1 cellular context compared by ENCODE assay signal in genomic region chr16:88810868-88811599, GRCh38.
A peak's percentile ranks its signal among the peaks of the same experiment; 100 is the strongest.
TF ChIP-seq lines count a peak whose summit lies in the region.

No MANE protein-coding gene starts in this region.

TF ChIP-seq in GM12878, 131 proteins besides CTCF, POLR2A, EP300 and RAD21 (continued from another document):
- TF ChIP-seq USF2 (IDR thresholded peaks at IDR 0.05; ENCODE audit: borderline replicate concordance, low read depth, low read length) = peak; percentile 87
- no peak for TF ChIP-seq SUPT20H (IDR thresholded peaks at IDR 0.05; ENCODE audit: borderline replicate concordance, control insufficient read depth, low read depth, low read length)
- TF ChIP-seq RFX5 (IDR thresholded peaks at IDR 0.05; ENCODE audit: low read depth, low read length) = no peak
- TF ChIP-seq EGR1 (IDR thresholded peaks at IDR 0.05; ENCODE audit: borderline replicate concordance in 1 of 2, low read depth in 2 of 2, low read length in 2 of 2) = peak in 1 of 2 experiments; percentile 46; a peak in 1 of 3 replicates
- no peak for TF ChIP-seq SMAD1 (IDR thresholded peaks at IDR 0.05; ENCODE audit: low read depth, partially characterized antibody)
- peak; percentile 47 for TF ChIP-seq NRF1 (conservative IDR thresholded peaks at IDR 0.05; ENCODE audit: low read depth, low read length)
- TF ChIP-seq HCFC1 (IDR thresholded peaks at IDR 0.05; ENCODE audit: low read length) = peak; percentile 52
- peak; percentile 100 for TF ChIP-seq LARP7 (IDR thresholded peaks at IDR 0.05)
- TF ChIP-seq, protein P1, sequence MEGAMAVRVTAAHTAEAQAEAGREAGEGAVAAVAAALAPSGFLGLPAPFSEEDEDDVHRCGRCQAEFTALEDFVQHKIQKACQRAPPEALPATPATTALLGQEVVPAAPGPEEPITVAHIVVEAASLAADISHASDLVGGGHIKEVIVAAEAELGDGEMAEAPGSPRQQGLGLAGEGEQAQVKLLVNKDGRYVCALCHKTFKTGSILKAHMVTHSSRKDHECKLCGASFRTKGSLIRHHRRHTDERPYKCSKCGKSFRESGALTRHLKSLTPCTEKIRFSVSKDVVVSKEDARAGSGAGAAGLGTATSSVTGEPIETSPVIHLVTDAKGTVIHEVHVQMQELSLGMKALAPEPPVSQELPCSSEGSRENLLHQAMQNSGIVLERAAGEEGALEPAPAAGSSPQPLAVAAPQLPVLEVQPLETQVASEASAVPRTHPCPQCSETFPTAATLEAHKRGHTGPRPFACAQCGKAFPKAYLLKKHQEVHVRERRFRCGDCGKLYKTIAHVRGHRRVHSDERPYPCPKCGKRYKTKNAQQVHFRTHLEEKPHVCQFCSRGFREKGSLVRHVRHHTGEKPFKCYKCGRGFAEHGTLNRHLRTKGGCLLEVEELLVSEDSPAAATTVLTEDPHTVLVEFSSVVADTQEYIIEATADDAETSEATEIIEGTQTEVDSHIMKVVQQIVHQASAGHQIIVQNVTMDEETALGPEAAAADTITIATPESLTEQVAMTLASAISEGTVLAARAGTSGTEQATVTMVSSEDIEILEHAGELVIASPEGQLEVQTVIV (IDR thresholded peaks at IDR 0.05; ENCODE audit: borderline replicate concordance, partially characterized antibody) = peak; percentile 89
- TF ChIP-seq RELA (IDR thresholded peaks at IDR 0.05; ENCODE audit: borderline replicate concordance, partially characterized antibody) = peak; percentile 30
- TF ChIP-seq IKZF2 (IDR thresholded peaks at IDR 0.05) = no peak
- TF ChIP-seq, protein P2, sequence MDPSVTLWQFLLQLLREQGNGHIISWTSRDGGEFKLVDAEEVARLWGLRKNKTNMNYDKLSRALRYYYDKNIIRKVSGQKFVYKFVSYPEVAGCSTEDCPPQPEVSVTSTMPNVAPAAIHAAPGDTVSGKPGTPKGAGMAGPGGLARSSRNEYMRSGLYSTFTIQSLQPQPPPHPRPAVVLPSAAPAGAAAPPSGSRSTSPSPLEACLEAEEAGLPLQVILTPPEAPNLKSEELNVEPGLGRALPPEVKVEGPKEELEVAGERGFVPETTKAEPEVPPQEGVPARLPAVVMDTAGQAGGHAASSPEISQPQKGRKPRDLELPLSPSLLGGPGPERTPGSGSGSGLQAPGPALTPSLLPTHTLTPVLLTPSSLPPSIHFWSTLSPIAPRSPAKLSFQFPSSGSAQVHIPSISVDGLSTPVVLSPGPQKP (IDR thresholded peaks at IDR 0.05; ENCODE audit: low read depth, low read length) = no peak
- peak; percentile 96 for TF ChIP-seq USF1 (IDR thresholded peaks at IDR 0.05; ENCODE audit: borderline replicate concordance, extremely low read length, insufficient read depth, low read depth, low read length)
- TF ChIP-seq, protein P3, sequence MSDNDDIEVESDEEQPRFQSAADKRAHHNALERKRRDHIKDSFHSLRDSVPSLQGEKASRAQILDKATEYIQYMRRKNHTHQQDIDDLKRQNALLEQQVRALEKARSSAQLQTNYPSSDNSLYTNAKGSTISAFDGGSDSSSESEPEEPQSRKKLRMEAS (IDR thresholded peaks at IDR 0.05; ENCODE audit: low read depth, low read length) = peak; percentile 71
- peak; percentile 19; the same call in 1 of the 2 replicates for TF ChIP-seq DPF2 (IDR thresholded peaks at IDR 0.05)
- TF ChIP-seq BHLHE40 (IDR thresholded peaks at IDR 0.05; ENCODE audit: borderline replicate concordance in 1 of 2, low read depth in 2 of 2, low read length in 1 of 2) = peak; percentile 71 to 79
- TF ChIP-seq HDGF (IDR thresholded peaks at IDR 0.05) = 0 out of 2 replicates have a peak, but pooled peaks have one; percentile 30
